In genomic region chr14:31280132-31280870, GRCh38 we compare ENCODE assay signal across 21 cellular contexts.
DNase-seq lines count a peak whose midpoint lies in the region; ATAC-seq, FAIRE-seq and TF ChIP-seq lines count a peak whose summit lies in the region.
"Had no signal": no experiment of that assay in that cellular context is flagged by ENCODE, and none has a peak within 500 bp of the region (broad histone marks: within the 10 kb centered on the region; RNA-seq: fewer than 3 reads in every experiment).

No MANE protein-coding gene starts in this region.

- H3K9me3 Mint-ChIP-seq in CD8-positive, alpha-beta memory T cell = peaks cover 0 to 3% (median 2%) of the 10 kb centered on the region in 5 donors
- peaks cover 6 to 11% of the 10 kb centered on the region in 2 donors for H3K9me3 Mint-ChIP-seq in stimulated activated naive CD8-positive, alpha-beta T cell treated with anti-CD3 and anti-CD28 coated beads, Interleukin-15, amount 100 ng/mL, for 72 hours

- H3K9ac ChIP-seq in GM12878 (ENCODE audit: control insufficient read depth, insufficient read depth, low read length) = no peak overlapping the region
- H3K9ac ChIP-seq: GM23248, KMS-11 had no signal

- in situ Hi-C loops in GM12878 (cut with MboI) = no loop called here

- H3K4me2 ChIP-seq in GM12878 (ENCODE audit: control insufficient read depth, insufficient read depth) = no peak overlapping the region
- H3K4me2 ChIP-seq: KMS-11 had no signal

- H3K27me3 Mint-ChIP-seq in CD8-positive, alpha-beta memory T cell = no peaks in the 10 kb centered on the region
- H3K27me3 Mint-ChIP-seq in stimulated activated naive CD8-positive, alpha-beta T cell treated with anti-CD3 and anti-CD28 coated beads, Interleukin-15, amount 100 ng/mL, for 72 hours = no peaks in the 10 kb centered on the region
- H3K27me3 Mint-ChIP-seq: CD4-positive, CD25-positive, alpha-beta regulatory T cell; IgD-negative memory B cell had no signal

- 50% methylated on average over 4 of the region's 4 CpGs for WGBS in GM12878 (ENCODE audit: insufficient coverage, insufficient replicate concordance, low lambda C conversion rate, missing lambda C conversion rate)
- WGBS in esophagus muscularis mucosa = 90% methylated on average over 4 of the region's 4 CpGs

- H3K4me1 ChIP-seq in GM12878 (ENCODE audit: control insufficient read depth, insufficient read depth, low read length) (peaks cover 9% of the 10 kb centered on the region), esophagus muscularis mucosa (peaks cover 0 to 7% (median 0%) of the 10 kb centered on the region in 4 donors)
- no peaks in the 10 kb centered on the region for H3K4me1 ChIP-seq in CD8-positive, alpha-beta memory T cell (ENCODE audit: insufficient read depth, low read length)
- H3K4me1 ChIP-seq: BE2C had no signal

- SMC1A ChIA-PET in GM12878 (lab: Charles Lee; ENCODE audit: uncharacterized antibody, unreplicated experiment) = interaction anchor here (0.9 kb wide), 1 partner anchor 39 kb away, joined by 3 read pairs; no protein-coding TSS in a partner anchor

- no peaks in the 10 kb centered on the region for H3K4me1 Mint-ChIP-seq in CD8-positive, alpha-beta memory T cell
- peaks cover 6% of the 10 kb centered on the region for H3K4me1 Mint-ChIP-seq in stimulated activated naive CD8-positive, alpha-beta T cell treated with anti-CD3 and anti-CD28 coated beads, Interleukin-15, amount 100 ng/mL, for 72 hours
- H3K4me1 Mint-ChIP-seq: IgD-negative memory B cell had no signal

- H3K9me3 ChIP-seq in GM12878 (replicated peaks; ENCODE audit: control insufficient read depth, insufficient read depth, low read length) = no peaks in the 10 kb centered on the region; the same call in 2 of the 3 replicates
- no peaks in the 10 kb centered on the region for H3K9me3 ChIP-seq in esophagus muscularis mucosa
- no peaks in the 10 kb centered on the region for H3K9me3 ChIP-seq in CD8-positive, alpha-beta memory T cell (ENCODE audit: low read length)
- H3K9me3 ChIP-seq: BE2C had no signal

- no peaks in the 10 kb centered on the region for H4K20me1 ChIP-seq in GM12878 (ENCODE audit: control insufficient read depth, insufficient read depth)

- no TSS peak for BruUV-seq in GM12878 (replicated peaks; lab: Mats Ljungman, UMichigan)

- no peak for TF ChIP-seq RAD21 in GM12878 (IDR thresholded peaks at IDR 0.05; ENCODE audit: insufficient read depth, low read depth, low read length)

- no peak overlapping the region for H3K27ac ChIP-seq in GM12878 (ENCODE audit: control insufficient read depth, insufficient read depth)
- H3K27ac ChIP-seq in esophagus muscularis mucosa (replicated peaks in 1 of 4) = no peak overlapping the region
- H3K27ac ChIP-seq in CD8-positive, alpha-beta memory T cell (ENCODE audit: low read depth, low read length) = no peak overlapping the region
- H3K27ac ChIP-seq: GM23248, HL-60, KMS-11 had no signal

- CTCF ChIA-PET in GM12878 (lab: Yijun Ruan, JAX) = interaction anchor here (0.7 kb wide), 1 partner anchor 1047 kb away, joined by 3 read pairs; no protein-coding TSS in a partner anchor
- CTCF ChIA-PET in CD8-positive, alpha-beta memory T cell (lab: Charles Lee) = no interaction called here

- ATAC-seq in GM12878 = no peak
- no peak for ATAC-seq in stimulated activated naive CD8-positive, alpha-beta T cell treated with anti-CD3 and anti-CD28 coated beads, Interleukin-15, amount 100 ng/mL, for 72 hours

- TF ChIP-seq POLR2A in GM12878 (IDR thresholded peaks at IDR 0.05; ENCODE audit: low read depth, low read length) (no peak), esophagus muscularis mucosa (IDR thresholded peaks at IDR 0.05; ENCODE audit: low read depth) (no peak)

- H2AFZ ChIP-seq in GM12878 (ENCODE audit: control insufficient read depth, low read depth, low read length) = 0 out of 2 replicates have a peak overlapping the region, but pooled peaks have one; percentile 28
- H2AFZ ChIP-seq: GM23248 had no signal

- H3K79me2 ChIP-seq in GM12878 (ENCODE audit: control insufficient read depth, insufficient read depth, low read length) = no peaks in the 10 kb centered on the region

- TF ChIP-seq EP300 in GM12878 (IDR thresholded peaks at IDR 0.05; ENCODE audit: borderline replicate concordance in 1 of 2, control insufficient read depth in 1 of 2, low read depth in 2 of 2, low read length in 2 of 2) (no peak), esophagus muscularis mucosa (IDR thresholded peaks at IDR 0.05) (no peak)

- FAIRE-seq in GM18507 (lab: Jason Lieb, UNC) (peak; percentile 21), HTR-8/SVneo (lab: Jason Lieb, UNC) (peak; percentile 66), GM12878 (lab: Jason Lieb, UNC) (no peak)
- FAIRE-seq: A204.1, H54 had no signal

- H3K4me3 Mint-ChIP-seq in CD8-positive, alpha-beta memory T cell = no peak overlapping the region
- H3K4me3 Mint-ChIP-seq in stimulated activated naive CD8-positive, alpha-beta T cell treated with anti-CD3 and anti-CD28 coated beads, Interleukin-15, amount 100 ng/mL, for 72 hours = no peak overlapping the region
- H3K4me3 Mint-ChIP-seq: CD4-positive, CD25-positive, alpha-beta regulatory T cell; IgD-negative memory B cell had no signal

- TF ChIP-seq CTCF in GM12878 (IDR thresholded peaks at IDR 0.05 in 2 of 3, conservative IDR thresholded peaks at IDR 0.05 in 1 of 3; ENCODE audit: control insufficient read depth in 2 of 3, extremely low read depth in 1 of 3, insufficient read depth in 1 of 3, low read depth in 3 of 3, low read length in 3 of 3) = no peak
- no peak for TF ChIP-seq CTCF in esophagus muscularis mucosa (IDR thresholded peaks at IDR 0.05)

- DNase-seq in GM18507 (ENCODE audit: extremely low spot score, insufficient read length, low read depth) (no peak), HTR-8/SVneo (ENCODE audit: insufficient read length, low spot score) (no peak), GM12878 (ENCODE audit: low read depth, low spot score) (no peak), esophagus muscularis mucosa (ENCODE audit: extremely low spot score) (peak; percentile 34)
- no peak for DNase-seq in CD8-positive, alpha-beta memory T cell
- DNase-seq in activated CD4-positive, alpha-beta T cell treated with anti-CD3 and anti-CD28 coated beads for 4 hours = no peak
- DNase-seq in stimulated activated naive CD8-positive, alpha-beta T cell treated with anti-CD3 and anti-CD28 coated beads, Interleukin-15, amount 100 ng/mL, for 72 hours = no peak
- DNase-seq: ACHN; BE2C; C1 segment of cervical spinal cord; CD4-positive, CD25-positive, alpha-beta regulatory T cell; DMS153; DMS79 treated with DMSO at 0.1 percent for 48 hours; GF-D8; GM23248; HCEC 1CT had no signal

- H3K4me3 ChIP-seq in GM12878 (no peak overlapping the region), esophagus muscularis mucosa (no peak overlapping the region)
- H3K4me3 ChIP-seq in CD8-positive, alpha-beta memory T cell (ENCODE audit: low read length) = no peak overlapping the region
- H3K4me3 ChIP-seq: GM23248 had no signal

- POLR2A ChIA-PET in GM12878 (lab: Charles Lee) = interaction anchor here (0.6 to 0.7 kb wide), 3 partner anchors 32 to 205 kb away, joined by 3 to 5 read pairs (median 5); no protein-coding TSS in a partner anchor
- POLR2A ChIA-PET in CD8-positive, alpha-beta memory T cell (lab: Charles Lee) = interaction anchor here (0.6 kb wide), 1 partner anchor 18 kb away, joined by 3 read pairs; no protein-coding TSS in a partner anchor

- H3K27ac Mint-ChIP-seq in CD8-positive, alpha-beta memory T cell = no peak overlapping the region
- H3K27ac Mint-ChIP-seq in stimulated activated naive CD8-positive, alpha-beta T cell treated with anti-CD3 and anti-CD28 coated beads, Interleukin-15, amount 100 ng/mL, for 72 hours = no peak overlapping the region
- H3K27ac Mint-ChIP-seq: CD4-positive, CD25-positive, alpha-beta regulatory T cell; IgD-negative memory B cell had no signal

- H3K36me3 Mint-ChIP-seq in CD8-positive, alpha-beta memory T cell = peaks cover 0 to 3% (median 0%) of the 10 kb centered on the region in 3 donors
- H3K36me3 Mint-ChIP-seq: CD4-positive, CD25-positive, alpha-beta regulatory T cell had no signal

- H3K36me3 ChIP-seq in GM12878 (ENCODE audit: control insufficient read depth in 2 of 2, insufficient read depth in 2 of 2, low read length in 1 of 2) = no peaks in the 10 kb centered on the region
- H3K36me3 ChIP-seq in esophagus muscularis mucosa = no peaks in the 10 kb centered on the region
- no peaks in the 10 kb centered on the region for H3K36me3 ChIP-seq in CD8-positive, alpha-beta memory T cell (ENCODE audit: insufficient read depth, low read length)
- H3K36me3 ChIP-seq: BE2C had no signal

- H3K27me3 ChIP-seq in GM12878 (replicated peaks in 1 of 2; ENCODE audit: control insufficient read depth in 2 of 2, insufficient read depth in 2 of 2, low read length in 1 of 2) (no peaks in the 10 kb centered on the region), esophagus muscularis mucosa (no peaks in the 10 kb centered on the region)
- H3K27me3 ChIP-seq in CD8-positive, alpha-beta memory T cell (ENCODE audit: insufficient read depth, low read length, poor library complexity, severe bottlenecking) = no peaks in the 10 kb centered on the region
- H3K27me3 ChIP-seq: BE2C had no signal

- intact Hi-C loops in GM12878 (cut with micrococcal nuclease; ENCODE audit: unreplicated experiment) = no loop called here
- intact Hi-C loops in esophagus muscularis mucosa (cut with DNase I) = no loop called here

- RAD21 ChIA-PET in GM12878 (lab: Charles Lee; ENCODE audit: unreplicated experiment) = interaction anchor here (0.9 to 1.1 kb wide), 2 partner anchors 72 to 74 kb away, joined by 3 read pairs; no protein-coding TSS in a partner anchor

TF ChIP-seq in GM12878, 131 proteins besides CTCF, POLR2A, EP300 and RAD21 (continues in another document):
- TF ChIP-seq NR2C2 (IDR thresholded peaks at IDR 0.05; ENCODE audit: borderline replicate concordance, control insufficient read depth, insufficient read length, low read depth) (no peak), MXI1 (IDR thresholded peaks at IDR 0.05; ENCODE audit: low read depth, low read length) (no peak), HCFC1 (IDR thresholded peaks at IDR 0.05; ENCODE audit: low read length) (no peak), YBX1 (IDR thresholded peaks at IDR 0.05) (no peak), PKNOX1 (IDR thresholded peaks at IDR 0.05) (no peak)
